Comparison of ENCODE assay signal across 18 cellular contexts in the genomic region with DNA sequence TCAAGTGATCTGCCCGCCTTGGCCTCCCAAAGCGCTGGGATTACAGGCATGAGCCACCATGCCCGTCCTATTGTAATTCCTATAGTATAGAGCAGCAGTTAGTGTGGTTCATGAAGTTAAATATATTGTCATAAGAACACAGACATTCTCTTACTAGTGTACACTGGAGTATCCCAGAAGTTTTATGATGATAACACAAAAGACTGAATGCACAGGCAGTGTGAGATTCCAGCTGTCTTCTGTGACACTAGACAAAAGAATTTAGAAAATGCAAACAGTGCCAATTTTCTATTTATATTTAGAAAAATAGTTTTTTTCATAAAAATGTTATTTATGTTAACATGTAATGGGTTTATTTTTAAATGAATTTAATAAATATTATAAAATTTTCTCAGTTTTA. TPM values are rescaled to one million over a fixed set of nuclear protein-coding genes. Genes with fewer than 3 reads are reported as not detected.
DNase-seq lines count a peak whose midpoint lies in the region; ATAC-seq and TF ChIP-seq lines count a peak whose summit lies in the region.
"Had no signal": no experiment of that assay in that cellular context is flagged by ENCODE, and none has a peak within 500 bp of the region (broad histone marks: within the 10 kb centered on the region; RNA-seq: fewer than 3 reads in every experiment).

No MANE protein-coding gene starts in this region.

- ATAC-seq in GM21390 (IDR thresholded peaks at IDR 0.05; ENCODE audit: unreplicated experiment) = no peak
- ATAC-seq: HCT116 had no signal

- no peak for TF ChIP-seq CTCF in fibroblast of pulmonary artery (IDR thresholded peaks at IDR 0.05; ENCODE audit: low read length, missing control alignments)
- no peak for TF ChIP-seq CTCF in GM10266 (IDR thresholded peaks at IDR 0.05; ENCODE audit: control insufficient read depth, insufficient read depth, low read depth, missing control alignments)

- H3K4me3 ChIP-seq in fibroblast of pulmonary artery (replicated peaks; ENCODE audit: low read depth, low read length) = no peak overlapping the region
- H3K4me3 ChIP-seq: SJCRH30 had no signal

- DNase-seq in AG20443 (ENCODE audit: low spot score) (peak; percentile 58), LHCN-M2 (ENCODE audit: low read depth) (peak; percentile 68), fibroblast of pulmonary artery (ENCODE audit: low read depth) (peak; percentile 8), non-pigmented ciliary epithelial cell (ENCODE audit: low read depth) (peak; percentile 14), GM10266 (ENCODE audit: extremely low spot score) (no peak), activated T-cell treated with anti-CD3 and anti-CD28 coated beads for 4 hours (no peak)
- DNase-seq: AML-193, COR-L47, NCI-H1930, NCI-H2171, NCI-H446 treated with DMSO at 0.1 percent for 48 hours, NCI-H748 treated with DMSO at 0.1 percent for 48 hours, OCI-M1, SJCRH30 had no signal

RNA-seq across cellular contexts. Expression of a gene that starts 39.4 kb away (rescaled TPM):
- total RNA-seq in LHCN-M2 (2014; rRNA removed) = 53.3 and 87.0 TPM in 2 replicates
- polyA plus RNA-seq in LHCN-M2 (2012) = 122 TPM

RNA-seq across cellular contexts. Expression of a gene that starts 49.9 kb away (rescaled TPM):
- total RNA-seq in LHCN-M2 (2014; rRNA removed) = not detected in 2 replicates
- 0.02 TPM for polyA plus RNA-seq in LHCN-M2 (2012)
- total RNA-seq: RPMI7951, SJCRH30 had no signal
- polyA plus RNA-seq: CD14-positive monocyte had no signal

RNA-seq across cellular contexts. Expression of a gene that starts 54.8 kb away (rescaled TPM):
- 9.4 and 10.7 TPM in 2 replicates for total RNA-seq in LHCN-M2 (2014; rRNA removed)
- 7.0 TPM for polyA plus RNA-seq in LHCN-M2 (2012)

RNA-seq across cellular contexts. Expression of a gene that starts 55.3 kb away (rescaled TPM):
- 187 and 203 TPM in 2 replicates for total RNA-seq in LHCN-M2 (2014; rRNA removed)
- polyA plus RNA-seq in LHCN-M2 (2012) = 247 TPM

Comparison
In these comparisons a context has a peak if more than half of its experiments do, and no peak if none do; other contexts are left out.
1. DNase-seq: peak in AG20443 (single experiment), LHCN-M2 (single experiment), fibroblast of pulmonary artery (single experiment) and non-pigmented ciliary epithelial cell (single experiment); none in GM10266 (single experiment) and activated T-cell treated with anti-CD3 and anti-CD28 coated beads for 4 hours (single experiment).